ENCODE assay signal across 9 cellular contexts in genomic region chr11:44623716-44624491, GRCh38. TPM values are rescaled to one million over a fixed set of nuclear protein-coding genes. Genes with fewer than 3 reads are reported as not detected.
DNase-seq lines count a peak whose midpoint lies in the region; ATAC-seq and TF ChIP-seq lines count a peak whose summit lies in the region.
"Had no signal": no experiment of that assay in that cellular context is flagged by ENCODE, and none has a peak within 500 bp of the region (broad histone marks: within the 10 kb centered on the region; RNA-seq: fewer than 3 reads in every experiment).

No MANE protein-coding gene starts in this region.

- H3K4me1 Mint-ChIP-seq in brain (peaks cover 72% of the 10 kb centered on the region), neural progenitor cell (peaks cover 57% of the 10 kb centered on the region)

- no peak overlapping the region; a peak in 1 of 22 replicates for H3K9ac ChIP-seq in BLaER1 treated with 17β-estradiol and CSF1 and Interleukin-3, amounts not matched to agents 10 nM and 100 nM
- no peak overlapping the region for H3K9ac ChIP-seq in neural progenitor cell

- no peaks in the 10 kb centered on the region for H3F3A ChIP-seq in neural progenitor cell (ENCODE audit: low read depth)

- H3K4me3 Mint-ChIP-seq in brain: no peak overlapping the region
- peak overlapping the region; percentile 62 for H3K4me3 Mint-ChIP-seq in neural progenitor cell

- H3K36me3 ChIP-seq in BLaER1 treated with 17β-estradiol and CSF1 and Interleukin-3, amounts not matched to agents 10 nM and 100 nM: peaks cover 0 to 2% (median 0%) of the 10 kb centered on the region in 11 experiments; a peak in 2 of 22 replicates
- no peaks in the 10 kb centered on the region for H3K36me3 ChIP-seq in neural progenitor cell

- H3K9me3 ChIP-seq in BLaER1 treated with 17β-estradiol and CSF1 and Interleukin-3, amounts not matched to agents 10 nM and 100 nM (replicated peaks in 1 of 11): peaks cover 0 to 14% (median 0%) of the 10 kb centered on the region in 11 experiments; a peak in 4 of 22 replicates
- no peaks in the 10 kb centered on the region for H3K9me3 ChIP-seq in neural progenitor cell (ENCODE audit: low read depth)

- peaks cover 0 to 6% (median 0%) of the 10 kb centered on the region in 11 experiments; a peak in 1 of 22 replicates for H3K27me3 ChIP-seq in BLaER1 treated with 17β-estradiol and CSF1 and Interleukin-3, amounts not matched to agents 10 nM and 100 nM
- H3K27me3 ChIP-seq in neural progenitor cell: no peaks in the 10 kb centered on the region

- peaks cover 28 to 84% (median 80%) of the 10 kb centered on the region in 10 experiments for H3K4me1 ChIP-seq in BLaER1 treated with 17β-estradiol and CSF1 and Interleukin-3, amounts not matched to agents 10 nM and 100 nM
- H3K4me1 ChIP-seq in neural progenitor cell: peaks cover 3% of the 10 kb centered on the region

- no peaks in the 10 kb centered on the region for H3K79me2 ChIP-seq in neural progenitor cell (ENCODE audit: low read depth)

- peaks cover 0 to 8% (median 4%) of the 10 kb centered on the region in 5 experiments for H3K9me3 Mint-ChIP-seq in brain
- H3K9me3 Mint-ChIP-seq in neural progenitor cell: peaks cover 3% of the 10 kb centered on the region

- H4K20me1 ChIP-seq in BLaER1 treated with 17β-estradiol and CSF1 and Interleukin-3, amounts not matched to agents 10 nM and 100 nM: peaks cover 0 to 25% (median 0%) of the 10 kb centered on the region in 11 experiments; a peak in 6 of 22 replicates
- H4K20me1 ChIP-seq in neural progenitor cell (ENCODE audit: low read depth): no peaks in the 10 kb centered on the region

- H3K27ac Mint-ChIP-seq in brain (peak overlapping the region in 3 of 5 experiments; percentile 4 to 82 (median 19)), neural progenitor cell (peak overlapping the region; percentile 78)

- peak overlapping the region in 2 of 10 experiments; percentile 3 to 13; a peak in 2 of 20 replicates for H3K4me3 ChIP-seq in BLaER1 treated with 17β-estradiol and CSF1 and Interleukin-3, amounts not matched to agents 10 nM and 100 nM
- H3K4me3 ChIP-seq in neural progenitor cell: no peak overlapping the region

- TF ChIP-seq CTCF in brain (conservative IDR thresholded peaks at IDR 0.05) (no peak), neural progenitor cell (IDR thresholded peaks at IDR 0.05) (no peak)

- H3K27ac ChIP-seq in BLaER1 treated with 17β-estradiol and CSF1 and Interleukin-3, amounts not matched to agents 10 nM and 100 nM: peak overlapping the region in 5 of 11 experiments; percentile 5 to 64 (median 49); a peak in 9 of 22 replicates
- no peak overlapping the region for H3K27ac ChIP-seq in neural progenitor cell

- no peak overlapping the region for H2AFZ ChIP-seq in neural progenitor cell (replicated peaks)

- H3K36me3 Mint-ChIP-seq in brain: no peaks in the 10 kb centered on the region
- peaks cover 5% of the 10 kb centered on the region for H3K36me3 Mint-ChIP-seq in neural progenitor cell

- peak overlapping the region; percentile 43 to 92 (median 86) for H3K4me2 ChIP-seq in BLaER1 treated with 17β-estradiol and CSF1 and Interleukin-3, amounts not matched to agents 10 nM and 100 nM
- no peak overlapping the region for H3K4me2 ChIP-seq in neural progenitor cell

- ATAC-seq in HG02938 (IDR thresholded peaks at IDR 0.05; ENCODE audit: unreplicated experiment): no peak
- ATAC-seq in GM18511 (IDR thresholded peaks at IDR 0.05; ENCODE audit: unreplicated experiment): no peak
- no peak for ATAC-seq in GM18517 (IDR thresholded peaks at IDR 0.05; ENCODE audit: unreplicated experiment)

- DNase-seq in NCI-H1105 treated with DMSO at 0.1 percent for 48 hours (lab: John Stamatoyannopoulos, UW) (peak; percentile 19), neural progenitor cell (ENCODE audit: low spot score) (no peak), GM19238 (ENCODE audit: insufficient read length, low spot score) (no peak)
- DNase-seq: NCI-H1694 treated with DMSO at 0.1 percent for 48 hours had no signal

- H3K27me3 Mint-ChIP-seq in brain: no peaks in the 10 kb centered on the region
- peaks cover 19% of the 10 kb centered on the region for H3K27me3 Mint-ChIP-seq in neural progenitor cell (ENCODE audit: insufficient read depth, low read depth)

RNA-seq across cellular contexts. Expression of gene CD82, which starts 58.4 kb away (rescaled TPM):
- 43.1 TPM for polyA plus RNA-seq in brain (ENCODE audit: insufficient read depth, low read depth, low replicate concordance)
- total RNA-seq in neural progenitor cell (ENCODE audit: low replicate concordance): 8.8 and 16.2 TPM in 2 replicates
